Comparison of ENCODE assay signal across 20 cellular contexts in the genomic region with DNA sequence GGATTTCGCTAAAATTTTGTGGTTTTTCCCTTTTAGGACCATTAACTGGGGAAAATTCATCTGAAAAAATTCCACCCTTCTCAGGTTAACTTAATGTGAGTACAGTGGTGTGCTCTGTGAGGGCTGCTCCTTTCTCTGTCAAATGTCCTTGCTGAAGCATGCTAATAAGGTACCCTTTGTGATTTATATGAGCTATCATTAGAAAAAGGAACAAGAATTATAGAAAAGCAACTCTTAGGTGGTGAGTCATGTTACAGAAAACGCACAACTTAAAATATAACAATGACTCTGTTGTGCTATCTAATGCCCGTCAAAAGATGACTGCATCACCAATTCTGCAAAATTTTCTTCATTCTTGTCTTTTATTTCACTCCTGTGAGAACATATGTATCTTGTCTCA.
"Had no signal": no experiment of that assay in that cellular context is flagged by ENCODE, and none has a peak within 500 bp of the region (broad histone marks: within the 10 kb centered on the region; RNA-seq: fewer than 3 reads in every experiment).

No MANE protein-coding gene starts in this region.

- H3K27me3 ChIP-seq: body of pancreas, heart right ventricle, left lung, spleen had no signal

- H3K9me3 Mint-ChIP-seq: activated naive CD8-positive, alpha-beta T cell treated with anti-CD3 and anti-CD28 coated beads, Interleukin-2, amount 10 ng/mL, durations not matched to agents 7 days and 5 days; type B pancreatic cell had no signal

- H3K36me3 Mint-ChIP-seq: activated naive CD8-positive, alpha-beta T cell treated with anti-CD3 and anti-CD28 coated beads, Interleukin-2, amount 10 ng/mL, durations not matched to agents 7 days and 5 days; mesothelial cell of epicardium; natural killer cell; type B pancreatic cell had no signal

- ATAC-seq: activated T-cell treated with anti-CD3 and anti-CD28 coated beads, Interleukin-2, amount 50 U/mL, for 4 hours; body of pancreas; heart right ventricle; left lung; natural killer cell had no signal

- H3K27me3 Mint-ChIP-seq: activated naive CD8-positive, alpha-beta T cell treated with anti-CD3 and anti-CD28 coated beads, Interleukin-2, amount 10 ng/mL, durations not matched to agents 7 days and 5 days; progenitor cell of endocrine pancreas; type B pancreatic cell had no signal

- H3K9me3 ChIP-seq: body of pancreas, thoracic aorta had no signal

- H3K4me3 Mint-ChIP-seq: activated naive CD8-positive, alpha-beta T cell treated with anti-CD3 and anti-CD28 coated beads, Interleukin-2, amount 10 ng/mL, durations not matched to agents 7 days and 5 days; activated T-cell treated with anti-CD3 and anti-CD28 coated beads, Interleukin-2, amount 50 U/mL, for 4 hours; mesothelial cell of epicardium; natural killer cell had no signal

- H3K36me3 ChIP-seq: heart right ventricle, left lung, spleen, thoracic aorta had no signal

- H3K27ac Mint-ChIP-seq: activated naive CD8-positive, alpha-beta T cell treated with anti-CD3 and anti-CD28 coated beads, Interleukin-2, amount 10 ng/mL, durations not matched to agents 7 days and 5 days; mesothelial cell of epicardium; natural killer cell; progenitor cell of endocrine pancreas; type B pancreatic cell had no signal

- H3K27ac ChIP-seq: body of pancreas, heart right ventricle, left lung, spleen, thoracic aorta had no signal

- DNase-seq: activated CD4-positive, alpha-beta T cell treated with anti-CD3 and anti-CD28 coated beads, Interleukin-2, amount 50 U/mL, for 4 hours; activated CD8-positive, alpha-beta memory T cell treated with anti-CD3 and anti-CD28 coated beads for 24 hours; activated CD8-positive, alpha-beta memory T cell treated with anti-CD3 and anti-CD28 coated beads, Interleukin-2, amount 50 U/mL, for 4 hours; activated naive CD4-positive, alpha-beta T cell treated with Interleukin-2 at 50 U/mL for 16 hours; activated naive CD8-positive, alpha-beta T cell treated with anti-CD3 and anti-CD28 coated beads, Interleukin-2, amount 10 ng/mL, durations not matched to agents 7 days and 5 days; activated T-cell treated with anti-CD3 and anti-CD28 coated beads, Interleukin-2, amount 50 U/mL, for 4 hours; amniotic stem cell; body of pancreas; heart right ventricle; left lung; natural killer cell; spleen; stimulated activated CD4-positive, alpha-beta T cell treated with anti-CD3 and anti-CD28 coated beads, Interleukin-4, amount 100 ng/mL, for 24 hours; stimulated activated naive CD4-positive, alpha-beta T cell treated with Interleukin-2 at 50 U/mL for 16 hours; T-helper 9 cell had no signal

- H3K4me3 ChIP-seq: body of pancreas, heart right ventricle, left lung, lung, spleen, thoracic aorta had no signal

- H3K4me1 Mint-ChIP-seq: activated naive CD8-positive, alpha-beta T cell treated with anti-CD3 and anti-CD28 coated beads, Interleukin-2, amount 10 ng/mL, durations not matched to agents 7 days and 5 days; natural killer cell had no signal

- H3K4me1 ChIP-seq: body of pancreas, left lung, spleen had no signal
